Comparison of ENCODE assay signal across 8 cellular contexts in genomic region chr1:94962745-94963265, GRCh38. TPM values are rescaled to one million over a fixed set of nuclear protein-coding genes. Genes with fewer than 3 reads are reported as not detected.
DNase-seq lines count a peak whose midpoint lies in the region; ATAC-seq, FAIRE-seq and TF ChIP-seq lines count a peak whose summit lies in the region.

No MANE protein-coding gene starts in this region.

- peaks cover 15% of the 10 kb centered on the region for H3K4me1 Mint-ChIP-seq in activated T-cell treated with anti-CD3 and anti-CD28 coated beads, Interleukin-2, amount 50 U/mL, for 24 hours (ENCODE audit: low read depth)

- DNase-seq in GM13976 (ENCODE audit: low spot score) (peak; percentile 48), H4 (ENCODE audit: low spot score) (peak; percentile 30), LoVo (ENCODE audit: low spot score) (peak; percentile 55), heart right ventricle (peak in 1 of 2 donors; percentile 29), smooth muscle cell (lab: John Stamatoyannopoulos, UW; ENCODE audit: unreplicated experiment) (no peak), superior temporal gyrus (ENCODE audit: extremely low spot score) (no peak), urothelium cell line (ENCODE audit: low spot score) (no peak)
- peak; percentile 47 for DNase-seq in activated T-cell treated with anti-CD3 and anti-CD28 coated beads, Interleukin-2, amount 50 U/mL, for 24 hours

- peak overlapping the region; percentile 81 for H3K4me3 Mint-ChIP-seq in activated T-cell treated with anti-CD3 and anti-CD28 coated beads, Interleukin-2, amount 50 U/mL, for 24 hours

- H3K9ac ChIP-seq in smooth muscle cell (ENCODE audit: low read depth), result peak overlapping the region; percentile 36

- WGBS in heart right ventricle, 2 donors, result 14 to 15% methylated on average over 8 of the region's 8 CpGs
- WGBS in smooth muscle cell (ENCODE audit: low lambda C conversion rate), result 36% methylated on average over 8 of the region's 8 CpGs

- peak overlapping the region; percentile 46 to 88 (median 73) for H3K27ac ChIP-seq in heart right ventricle
- peak overlapping the region; percentile 69 for H3K27ac ChIP-seq in smooth muscle cell (ENCODE audit: low read depth)

- H3K36me3 Mint-ChIP-seq in activated T-cell treated with anti-CD3 and anti-CD28 coated beads, Interleukin-2, amount 50 U/mL, for 24 hours (ENCODE audit: low read depth), result no peaks in the 10 kb centered on the region

- ATAC-seq in heart right ventricle, result peak; percentile 56 to 78 (median 73)

- H3K36me3 ChIP-seq in heart right ventricle (no peaks in the 10 kb centered on the region), smooth muscle cell (ENCODE audit: low read depth) (no peaks in the 10 kb centered on the region)

- no peaks in the 10 kb centered on the region for H3K27me3 Mint-ChIP-seq in activated T-cell treated with anti-CD3 and anti-CD28 coated beads, Interleukin-2, amount 50 U/mL, for 24 hours

- no peaks in the 10 kb centered on the region for H3K9me3 ChIP-seq in heart right ventricle
- H3K9me3 ChIP-seq in smooth muscle cell (replicated peaks; ENCODE audit: low read depth), result no peaks in the 10 kb centered on the region

- H3K4me1 ChIP-seq in heart right ventricle (peaks cover 2 to 25% (median 13%) of the 10 kb centered on the region in 9 donors), smooth muscle cell (ENCODE audit: low read depth) (peaks cover 5% of the 10 kb centered on the region)

- H3K4me3 ChIP-seq in heart right ventricle (peak overlapping the region; percentile 7 to 55 (median 47)), smooth muscle cell (peak overlapping the region; percentile 45)

- no peaks in the 10 kb centered on the region for H3F3A ChIP-seq in smooth muscle cell (ENCODE audit: low read depth)

- no peaks in the 10 kb centered on the region for H3K79me2 ChIP-seq in smooth muscle cell (ENCODE audit: low read depth)

- peak overlapping the region; percentile 90 for H3K4me2 ChIP-seq in smooth muscle cell

- intact Hi-C loops in heart right ventricle (cut with DNase I), result loop anchor here in 2 of 10 donors (2.0 to 5.0 kb wide), 3 partner anchors 36 to 59 kb away; partner anchors contain the start of gene CNN3 (in 2 of the 2)

- peak overlapping the region; percentile 88 for H2AFZ ChIP-seq in smooth muscle cell (ENCODE audit: low read depth)

- no peak for FAIRE-seq in urothelium cell line (lab: Jason Lieb, UNC)

- in situ Hi-C loops in GM13976 (cut with MboI; ENCODE audit: low sequenced_read_pairs, unreplicated experiment), result no loop called here

- no peaks in the 10 kb centered on the region for H4K20me1 ChIP-seq in smooth muscle cell (ENCODE audit: low read depth)

- H3K27me3 ChIP-seq in heart right ventricle (no peaks in the 10 kb centered on the region), smooth muscle cell (ENCODE audit: low read depth) (no peaks in the 10 kb centered on the region)

- H3K9me3 Mint-ChIP-seq in activated T-cell treated with anti-CD3 and anti-CD28 coated beads, Interleukin-2, amount 50 U/mL, for 24 hours, result no peaks in the 10 kb centered on the region

- H3K27ac Mint-ChIP-seq in activated T-cell treated with anti-CD3 and anti-CD28 coated beads, Interleukin-2, amount 50 U/mL, for 24 hours, result peak overlapping the region; percentile 89

- no peak for TF ChIP-seq CTCF in GM13976 (IDR thresholded peaks at IDR 0.05; ENCODE audit: borderline replicate concordance, control extremely low read depth, extremely low read depth, insufficient read depth, missing control alignments)
- no peak for TF ChIP-seq CTCF in heart right ventricle (IDR thresholded peaks at IDR 0.05)
- no peak for TF ChIP-seq CTCF in smooth muscle cell (IDR thresholded peaks at IDR 0.05; ENCODE audit: borderline replicate concordance, insufficient read depth, poor library complexity, severe bottlenecking)

RNA-seq across cellular contexts. Expression of gene CNN3, which starts 35.9 kb away (rescaled TPM):
- total RNA-seq in H4 (2014; rRNA removed; shearing (Covaris generic)), result 121 and 137 TPM in 2 replicates
- total RNA-seq in heart right ventricle (100 to 1,000 TPM in 2 of 10 donors, 10 to 100 TPM in 8; 45.8 to 108 (median 67.2) TPM), smooth muscle cell (467 and 525 TPM in 2 replicates)
- polyA plus RNA-seq in heart right ventricle (10 to 100 TPM; 28.0 to 58.3 TPM), smooth muscle cell (545 and 633 TPM in 2 replicates)

Comparison
In these comparisons a context has a peak if more than half of its experiments do, and no peak if none do; other contexts are left out.
1. DNase-seq: peak in GM13976 (single experiment), H4 (single experiment), LoVo (single experiment) and activated T-cell treated with anti-CD3 and anti-CD28 coated beads, Interleukin-2, amount 50 U/mL, for 24 hours (single experiment); none in smooth muscle cell (single experiment), superior temporal gyrus (single experiment) and urothelium cell line (single experiment).